Comparison of ENCODE assay signal across 20 cellular contexts in the genomic region with DNA sequence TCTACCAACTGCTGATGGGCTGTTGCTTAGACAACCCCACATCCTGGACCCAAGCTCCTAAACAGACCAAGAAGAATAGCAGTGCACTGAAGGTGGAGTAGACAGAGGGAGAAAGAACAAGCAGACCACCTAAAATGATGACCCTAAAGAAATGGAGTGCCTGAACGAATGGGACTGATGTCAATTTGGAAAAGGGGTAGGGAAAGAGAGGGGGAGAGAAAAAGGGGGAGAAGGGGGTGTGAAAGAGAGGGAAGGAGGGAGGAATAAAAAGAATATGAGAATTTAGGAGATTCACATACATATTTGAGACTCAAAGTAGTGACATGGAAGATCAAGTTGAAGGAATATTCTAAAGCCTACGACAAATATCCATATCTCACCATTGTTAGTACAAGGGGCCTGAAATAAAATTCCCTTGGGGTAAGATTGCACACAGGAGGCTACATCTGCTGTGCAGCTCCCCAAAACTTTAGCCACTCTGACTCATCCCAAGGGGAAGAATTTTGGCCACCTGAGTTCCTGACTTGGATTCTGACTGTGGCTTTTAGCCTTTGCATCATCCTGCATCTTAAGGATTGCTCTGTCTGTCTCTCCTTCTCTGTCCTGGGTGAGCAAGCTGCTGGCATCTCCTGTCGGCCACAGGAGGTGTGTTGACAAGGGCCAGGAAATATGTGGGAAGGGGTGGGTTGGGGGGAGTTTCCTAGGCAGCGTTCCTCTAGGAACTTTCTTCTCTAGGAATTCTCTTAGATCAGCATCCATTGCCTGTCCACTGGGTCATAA.
DNase-seq lines count a peak whose midpoint lies in the region; ATAC-seq, FAIRE-seq and TF ChIP-seq lines count a peak whose summit lies in the region.
"Had no signal": no experiment of that assay in that cellular context is flagged by ENCODE, and none has a peak within 500 bp of the region (broad histone marks: within the 10 kb centered on the region; RNA-seq: fewer than 3 reads in every experiment).

No MANE protein-coding gene starts in this region.

- POLR2A ChIA-PET in A549 (lab: Yijun Ruan, JAX) (interaction anchor here (1.8 kb wide), 1 partner anchor 144 kb away, joined by 9 read pairs; a partner anchor contains a TSS), HCT116 (lab: Charles Lee) (no interaction called here)
- POLR2A ChIA-PET in activated CD4-positive, alpha-beta memory T cell treated with anti-CD3 and anti-CD28 coated beads for 36 hours (lab: Charles Lee): no interaction called here

- TF ChIP-seq POLR2A in A549 (IDR thresholded peaks at IDR 0.05; ENCODE audit: low read length) (no peak), HCT116 (IDR thresholded peaks at IDR 0.05; ENCODE audit: borderline replicate concordance, extremely low read depth, insufficient read depth, insufficient read length) (no peak), stomach (IDR thresholded peaks at IDR 0.05) (no peak)

- H3K4me3 ChIP-seq in A549: no peak overlapping the region
- H3K4me3 ChIP-seq in HCT116 (replicated peaks in 1 of 2; ENCODE audit: low read depth in 1 of 2, low read length in 2 of 2): no peak overlapping the region
- H3K4me3 ChIP-seq in astrocyte (ENCODE audit: insufficient read depth, low read depth, low read length): no peak overlapping the region
- H3K4me3 ChIP-seq in stomach: no peak overlapping the region
- H3K4me3 ChIP-seq: hepatocyte, upper lobe of right lung had no signal

- H3K9ac ChIP-seq in HCT116 (ENCODE audit: low read length): no peak overlapping the region
- H3K9ac ChIP-seq in astrocyte (ENCODE audit: low read length): no peak overlapping the region

- no TSS peak for BruUV-seq in HCT116 (replicated peaks; lab: Mats Ljungman, UMichigan)

- H3K27me3 ChIP-seq in HCT116 (ENCODE audit: insufficient read depth, low read length): no peaks in the 10 kb centered on the region
- no peaks in the 10 kb centered on the region for H3K27me3 ChIP-seq in astrocyte (ENCODE audit: insufficient read depth, low read length)
- no peaks in the 10 kb centered on the region for H3K27me3 ChIP-seq in stomach
- H3K27me3 ChIP-seq: hepatocyte, upper lobe of right lung had no signal

- H3K4me2 ChIP-seq in A549: peak overlapping the region; percentile 67
- peak overlapping the region; percentile 56 for H3K4me2 ChIP-seq in HCT116 (ENCODE audit: low read length)
- H3K4me2 ChIP-seq in astrocyte (ENCODE audit: low read length): peak overlapping the region; percentile 65
- H3K4me2 ChIP-seq: hepatocyte had no signal

- RAD21 ChIA-PET in HCT116 (lab: Charles Lee; ENCODE audit: low non-redundant PET in 1 of 2, low total read pairs in 2 of 2, uncharacterized antibody in 2 of 2, unreplicated experiment in 2 of 2): no interaction called here

- H3K27ac ChIP-seq in A549 (peak overlapping the region; percentile 68 to 82), HCT116 (ENCODE audit: low read depth, low read length) (no peak overlapping the region), astrocyte (ENCODE audit: low read depth, low read length) (peak overlapping the region; percentile 18), stomach (no peak overlapping the region)
- H3K27ac ChIP-seq: hepatocyte, upper lobe of right lung had no signal

- no peaks in the 10 kb centered on the region for H3K27me3 Mint-ChIP-seq in astrocyte (ENCODE audit: low read depth, unreplicated experiment)
- peaks cover 9% of the 10 kb centered on the region for H3K27me3 Mint-ChIP-seq in activated CD4-positive, alpha-beta memory T cell treated with anti-CD3 and anti-CD28 coated beads for 36 hours

- no peaks in the 10 kb centered on the region for H3K36me3 ChIP-seq in HCT116 (ENCODE audit: control insufficient read depth in 1 of 2, insufficient read depth in 2 of 2, low read length in 2 of 2)
- no peaks in the 10 kb centered on the region for H3K36me3 ChIP-seq in astrocyte (ENCODE audit: insufficient read depth, low read length)
- H3K36me3 ChIP-seq in stomach: no peaks in the 10 kb centered on the region
- H3K36me3 ChIP-seq: upper lobe of right lung had no signal

- no peak overlapping the region for H3K27ac Mint-ChIP-seq in astrocyte (ENCODE audit: unreplicated experiment)
- H3K27ac Mint-ChIP-seq in activated CD4-positive, alpha-beta memory T cell treated with anti-CD3 and anti-CD28 coated beads for 36 hours: no peak overlapping the region
- H3K27ac Mint-ChIP-seq: activated naive CD8-positive, alpha-beta T cell treated with anti-CD3 and anti-CD28 coated beads for 36 hours; T-helper 1 cell treated with Interleukin-12 subunit alpha and Interleukin-12 subunit beta and Interleukin-4 antibody, amounts not matched to agents 30 μg/mL and 1 μg/mL, for 36 hours had no signal

- TF ChIP-seq EP300 in A549 (IDR thresholded peaks at IDR 0.05): no peak
- no peak for TF ChIP-seq EP300 in stomach (IDR thresholded peaks at IDR 0.05)

- H3K4me3 Mint-ChIP-seq in astrocyte (ENCODE audit: unreplicated experiment): no peak overlapping the region
- H3K4me3 Mint-ChIP-seq in activated CD4-positive, alpha-beta memory T cell treated with anti-CD3 and anti-CD28 coated beads for 36 hours: no peak overlapping the region
- H3K4me3 Mint-ChIP-seq: activated naive CD8-positive, alpha-beta T cell treated with anti-CD3 and anti-CD28 coated beads for 36 hours; central memory CD8-positive, alpha-beta T cell; naive thymus-derived CD8-positive, alpha-beta T cell; T-helper 1 cell treated with Interleukin-12 subunit alpha and Interleukin-12 subunit beta and Interleukin-4 antibody, amounts not matched to agents 30 μg/mL and 1 μg/mL, for 36 hours had no signal

- H3K36me3 Mint-ChIP-seq in astrocyte (ENCODE audit: low read depth, unreplicated experiment): no peaks in the 10 kb centered on the region
- H3K36me3 Mint-ChIP-seq in activated CD4-positive, alpha-beta memory T cell treated with anti-CD3 and anti-CD28 coated beads for 36 hours: no peaks in the 10 kb centered on the region
- H3K36me3 Mint-ChIP-seq: activated naive CD8-positive, alpha-beta T cell treated with anti-CD3 and anti-CD28 coated beads for 36 hours; naive thymus-derived CD8-positive, alpha-beta T cell had no signal

- H3K9me3 ChIP-seq in A549: no peaks in the 10 kb centered on the region
- H3K9me3 ChIP-seq in HCT116 (ENCODE audit: control insufficient read depth in 1 of 2, insufficient read depth in 1 of 2, low read depth in 1 of 2, low read length in 2 of 2): no peaks in the 10 kb centered on the region
- H3K9me3 ChIP-seq in astrocyte (ENCODE audit: insufficient read depth, low read depth, low read length): no peaks in the 10 kb centered on the region
- no peaks in the 10 kb centered on the region for H3K9me3 ChIP-seq in stomach
- H3K9me3 ChIP-seq: upper lobe of right lung had no signal

- H3K4me1 ChIP-seq in A549 (peaks cover 19% of the 10 kb centered on the region), HCT116 (ENCODE audit: control insufficient read depth in 1 of 2, insufficient read depth in 2 of 2, low read length in 2 of 2) (peaks cover 5 to 14% of the 10 kb centered on the region in 2 experiments; a peak in 3 of 4 replicates), astrocyte (ENCODE audit: insufficient read depth, low read length) (peaks cover 14% of the 10 kb centered on the region), stomach (peaks cover 3 to 11% (median 6%) of the 10 kb centered on the region in 4 donors)
- H3K4me1 ChIP-seq: upper lobe of right lung had no signal

- in situ Hi-C loops in GM13977 (cut with MboI; ENCODE audit: low pct_unique_long_range_greater_than_20kb, low sequenced_read_pairs, unreplicated experiment): no loop called here

- DNase-seq in A549 (ENCODE audit: low read depth in 1 of 2, low spot score in 1 of 2): peak in 1 of 2 experiments; percentile 5
- DNase-seq in HCT116 (ENCODE audit: low read depth, low spot score): no peak
- no peak for DNase-seq in astrocyte (ENCODE audit: low read depth)
- peak; percentile 97 for DNase-seq in kidney glomerular epithelial cell (lab: John Stamatoyannopoulos, UW)
- DNase-seq in stomach: no peak
- DNase-seq in nucleus accumbens (lab: John Stamatoyannopoulos, UW): no peak
- DNase-seq in activated CD4-positive, alpha-beta memory T cell treated with anti-CD3 and anti-CD28 coated beads for 36 hours: no peak
- DNase-seq in GM13977 (ENCODE audit: low spot score): no peak
- DNase-seq: activated CD4-positive, alpha-beta T cell treated with anti-CD3 and anti-CD28 coated beads for 1 hour; activated naive CD8-positive, alpha-beta T cell treated with anti-CD3 and anti-CD28 coated beads for 36 hours; activated T-cell treated with anti-CD3 and anti-CD28 coated beads for 4 hours; naive thymus-derived CD8-positive, alpha-beta T cell; NCI-H1105 treated with DMSO at 0.1 percent for 48 hours; NCI-H510A; stimulated activated CD4-positive, alpha-beta T cell treated with anti-CD3 and anti-CD28 coated beads, Interleukin-4, amount 100 ng/mL, for 1 hour had no signal

- TF ChIP-seq CTCF in A549 (IDR thresholded peaks at IDR 0.05) (no peak), HCT116 (IDR thresholded peaks at IDR 0.05 in 2 of 3, conservative IDR thresholded peaks at IDR 0.05 in 1 of 3; ENCODE audit: borderline replicate concordance in 1 of 3, insufficient read depth in 1 of 3, low read depth in 2 of 3, low read length in 2 of 3) (no peak), astrocyte (IDR thresholded peaks at IDR 0.05; ENCODE audit: insufficient read depth, low read depth, low read length) (no peak), stomach (IDR thresholded peaks at IDR 0.05) (no peak), GM13977 (IDR thresholded peaks at IDR 0.05; ENCODE audit: extremely low read depth, insufficient read depth, missing control alignments) (no peak)

- H2AFZ ChIP-seq in HCT116 (ENCODE audit: low read depth, low read length, poor library complexity, severe bottlenecking) (peak overlapping the region; percentile 70), astrocyte (ENCODE audit: low read depth, low read length) (peak overlapping the region; percentile 26)
- H2AFZ ChIP-seq: hepatocyte had no signal

- TF ChIP-seq RAD21 in A549 (conservative IDR thresholded peaks at IDR 0.05 in 1 of 2, IDR thresholded peaks at IDR 0.05 in 1 of 2): no peak; a peak in 1 of 5 replicates
- no peak for TF ChIP-seq RAD21 in HCT116 (IDR thresholded peaks at IDR 0.05; ENCODE audit: low read depth)

- H4K20me1 ChIP-seq in HCT116 (ENCODE audit: insufficient read depth) (no peaks in the 10 kb centered on the region), astrocyte (ENCODE audit: insufficient read depth, low read length) (no peaks in the 10 kb centered on the region)

- CTCF ChIA-PET in A549 (lab: Yijun Ruan, JAX) (interaction anchor here (0.7 to 1.2 kb wide), 5 partner anchors 10 to 569 kb away, joined by 3 read pairs; no protein-coding TSS in a partner anchor), HCT116 (lab: Charles Lee) (no interaction called here)
- CTCF ChIA-PET in activated CD4-positive, alpha-beta memory T cell treated with anti-CD3 and anti-CD28 coated beads for 36 hours (lab: Charles Lee): no interaction called here

- WGBS in A549 (ENCODE audit: missing lambda C conversion rate): 46% methylated on average over 4 of the region's 4 CpGs
- WGBS in stomach, 5 donors: 52 to 68% (median 59%) methylated on average over 4 of the region's 4 CpGs

- intact Hi-C loops in HCT116 (cut with micrococcal nuclease): no loop called here
- intact Hi-C loops in stomach (cut with DNase I; ENCODE audit: low total_unique reads): no loop called here
- intact Hi-C loops in activated CD4-positive, alpha-beta memory T cell treated with anti-CD3 and anti-CD28 coated beads for 36 hours (cut with micrococcal nuclease): no loop called here

- peak; percentile 74 to 77 for ATAC-seq in A549
- ATAC-seq in HCT116: peak; percentile 31
- ATAC-seq: naive thymus-derived CD8-positive, alpha-beta T cell had no signal

- no peaks in the 10 kb centered on the region for H3K9me3 Mint-ChIP-seq in astrocyte (ENCODE audit: unreplicated experiment)
- H3K9me3 Mint-ChIP-seq in activated CD4-positive, alpha-beta memory T cell treated with anti-CD3 and anti-CD28 coated beads for 36 hours: no peaks in the 10 kb centered on the region
- H3K9me3 Mint-ChIP-seq: activated naive CD8-positive, alpha-beta T cell treated with anti-CD3 and anti-CD28 coated beads for 36 hours; central memory CD8-positive, alpha-beta T cell; naive thymus-derived CD8-positive, alpha-beta T cell; T-helper 1 cell treated with Interleukin-12 subunit alpha and Interleukin-12 subunit beta and Interleukin-4 antibody, amounts not matched to agents 30 μg/mL and 1 μg/mL, for 36 hours had no signal

- no peaks in the 10 kb centered on the region for H3K9me2 ChIP-seq in HCT116 (ENCODE audit: insufficient read depth)

- no peaks in the 10 kb centered on the region for H3K79me2 ChIP-seq in HCT116 (ENCODE audit: insufficient read depth, low read length)
- no peaks in the 10 kb centered on the region for H3K79me2 ChIP-seq in astrocyte (ENCODE audit: insufficient read depth, low read length)
- H3K79me2 ChIP-seq: hepatocyte had no signal

- FAIRE-seq in A549 (lab: Jason Lieb, UNC) (no peak), astrocyte (lab: Jason Lieb, UNC) (no peak)
- FAIRE-seq: H1 had no signal

- H3K4me1 Mint-ChIP-seq in astrocyte (ENCODE audit: low read depth, unreplicated experiment): peaks cover 20% of the 10 kb centered on the region
- H3K4me1 Mint-ChIP-seq in activated CD4-positive, alpha-beta memory T cell treated with anti-CD3 and anti-CD28 coated beads for 36 hours (ENCODE audit: low read depth): no peaks in the 10 kb centered on the region
- H3K4me1 Mint-ChIP-seq: central memory CD8-positive, alpha-beta T cell had no signal

Comparison
In these comparisons a context has a peak if more than half of its experiments do, and no peak if none do; other contexts are left out.
1. H3K27ac ChIP-seq: peak in A549 (2 of 2) and astrocyte (single experiment); none in HCT116 (single experiment) and stomach (0 of 5).
2. Peak in every context shown above with its lines, with median percentiles within 50 percentile points of each other: H3K4me2 ChIP-seq.